ENCODE assay signal across 8 cellular contexts in genomic region chr17:1865252-1866037, GRCh38. TPM values are rescaled to one million over a fixed set of nuclear protein-coding genes. Genes with fewer than 3 reads are reported as not detected.
DNase-seq lines count a peak whose midpoint lies in the region; ATAC-seq and TF ChIP-seq lines count a peak whose summit lies in the region.

No MANE protein-coding gene starts in this region.

- POLR2A ChIA-PET in HEK293 (lab: Yijun Ruan, JAX): interaction anchor here (1.5 kb wide), 1 partner anchor 149 kb away, joined by 4 read pairs; no protein-coding TSS in a partner anchor

- H3K4me1 Mint-ChIP-seq in CD4-positive, CD25-positive, alpha-beta regulatory T cell: peaks cover 10 to 21% (median 15%) of the 10 kb centered on the region in 4 donors

- peaks cover 0 to 2% (median 0%) of the 10 kb centered on the region in 7 donors for H3K9me3 Mint-ChIP-seq in CD4-positive, CD25-positive, alpha-beta regulatory T cell

- no peak for TF ChIP-seq POLR2A in suprapubic skin (IDR thresholded peaks at IDR 0.05)

- ATAC-seq in CD4-positive, CD25-positive, alpha-beta regulatory T cell (ENCODE audit: low read depth in 2 of 2): peak; percentile 53 to 60
- no peak for ATAC-seq in GM21360 (IDR thresholded peaks at IDR 0.05; ENCODE audit: unreplicated experiment)
- ATAC-seq in HG02981 (IDR thresholded peaks at IDR 0.05; ENCODE audit: unreplicated experiment): no peak

- peaks cover 11% of the 10 kb centered on the region for H3K36me3 Mint-ChIP-seq in CD4-positive, CD25-positive, alpha-beta regulatory T cell

- in situ Hi-C loops in SK-MEL-5 (cut with HindIII; ENCODE audit: low pct_unique_long_range_greater_than_20kb, low sequenced_read_pairs): no loop called here
- in situ Hi-C loops in astrocyte of the spinal cord (cut with HindIII; ENCODE audit: low sequenced_read_pairs): no loop called here

- TF ChIP-seq CTCF in HEK293 (tag by site-specific recombination; IDR thresholded peaks at IDR 0.05): no peak; the same call in 1 of the 2 replicates
- TF ChIP-seq CTCF in astrocyte of the spinal cord (IDR thresholded peaks at IDR 0.05; ENCODE audit: low read depth, low read length): peak; percentile 63
- peak; percentile 50 to 57 for TF ChIP-seq CTCF in suprapubic skin (IDR thresholded peaks at IDR 0.05)

- 64% methylated on average over 16 of the region's 17 CpGs for WGBS in suprapubic skin

- no peak overlapping the region for H3K27ac Mint-ChIP-seq in CD4-positive, CD25-positive, alpha-beta regulatory T cell

- DNase-seq in CD4-positive, CD25-positive, alpha-beta regulatory T cell: peak; percentile 29 to 77 (median 64)
- peak; percentile 74 for DNase-seq in SK-MEL-5 (ENCODE audit: low read depth, low spot score)
- DNase-seq in astrocyte of the spinal cord (ENCODE audit: low read depth, low spot score): peak; percentile 14
- DNase-seq in left kidney (ENCODE audit: low read depth, low spot score): peak; percentile 15
- DNase-seq in suprapubic skin (ENCODE audit: low spot score in 2 of 2): no peak

- no peak overlapping the region for H3K4me3 ChIP-seq in CD4-positive, CD25-positive, alpha-beta regulatory T cell (ENCODE audit: low read depth, low read length)
- no peak overlapping the region for H3K4me3 ChIP-seq in HEK293 (ENCODE audit: low read depth, low read length)
- H3K4me3 ChIP-seq in astrocyte of the spinal cord (ENCODE audit: low read depth, low read length): no peak overlapping the region
- no peak overlapping the region for H3K4me3 ChIP-seq in suprapubic skin

- no peak overlapping the region for H3K27ac ChIP-seq in CD4-positive, CD25-positive, alpha-beta regulatory T cell (ENCODE audit: insufficient read depth, low read length, poor library complexity, severe bottlenecking)
- H3K27ac ChIP-seq in HEK293 (ENCODE audit: extremely low read depth, low read depth, low read length) (no peak overlapping the region), suprapubic skin (no peak overlapping the region)

- no peak overlapping the region for H3K4me3 Mint-ChIP-seq in CD4-positive, CD25-positive, alpha-beta regulatory T cell

- H3K36me3 ChIP-seq in CD4-positive, CD25-positive, alpha-beta regulatory T cell (ENCODE audit: control insufficient read depth, insufficient read depth, low read length): peaks cover 11% of the 10 kb centered on the region
- H3K36me3 ChIP-seq in HEK293 (ENCODE audit: control insufficient read depth in 2 of 2, insufficient read depth in 1 of 2, low read length in 2 of 2) (peaks cover 29 to 37% of the 10 kb centered on the region in 2 experiments), suprapubic skin (peaks cover 29% of the 10 kb centered on the region)

- H3K4me1 ChIP-seq in CD4-positive, CD25-positive, alpha-beta regulatory T cell (ENCODE audit: control insufficient read depth, insufficient read depth, low read length, poor library complexity, severe bottlenecking): peaks cover 9% of the 10 kb centered on the region
- H3K4me1 ChIP-seq in HEK293 (ENCODE audit: control insufficient read depth, insufficient read depth, low read length): no peaks in the 10 kb centered on the region
- no peaks in the 10 kb centered on the region for H3K4me1 ChIP-seq in suprapubic skin

- H3K27me3 Mint-ChIP-seq in CD4-positive, CD25-positive, alpha-beta regulatory T cell: no peaks in the 10 kb centered on the region

- no peaks in the 10 kb centered on the region for H3K9me3 ChIP-seq in CD4-positive, CD25-positive, alpha-beta regulatory T cell (ENCODE audit: control insufficient read depth in 2 of 2, low read length in 2 of 2)
- no peaks in the 10 kb centered on the region for H3K9me3 ChIP-seq in HEK293 (ENCODE audit: control insufficient read depth, insufficient read depth, low read depth, low read length)
- no peaks in the 10 kb centered on the region for H3K9me3 ChIP-seq in suprapubic skin

- no peak for TF ChIP-seq EP300 in suprapubic skin (IDR thresholded peaks at IDR 0.05)

- H3K27me3 ChIP-seq in CD4-positive, CD25-positive, alpha-beta regulatory T cell (ENCODE audit: control insufficient read depth, insufficient read depth, low read length): no peaks in the 10 kb centered on the region
- no peaks in the 10 kb centered on the region for H3K27me3 ChIP-seq in suprapubic skin

- CTCF ChIA-PET in HEK293 (lab: Yijun Ruan, JAX): interaction anchor here (0.7 to 3.0 kb wide), 27 partner anchors 9 to 196 kb away, joined by 3 to 25 read pairs (median 4); partner anchors contain the start of genes RPA1 and SMYD4

TF ChIP-seq in HEK293, 187 proteins besides CTCF, POLR2A, EP300 and RAD21:
- no peak for TF ChIP-seq ZNF19 (tag by site-specific recombination; IDR thresholded peaks at IDR 0.05; ENCODE audit: low read depth)
- 0 out of 2 replicates have a peak, but pooled peaks have one; percentile 14 for TF ChIP-seq EGR2 (tag by site-specific recombination; IDR thresholded peaks at IDR 0.05; ENCODE audit: low read depth)
- TF ChIP-seq ZFHX2 (tag by site-specific recombination; conservative IDR thresholded peaks at IDR 0.05): 0 out of 2 replicates have a peak, but pooled peaks have one; percentile 9
- peak; percentile 31; the same call in 1 of the 2 replicates for TF ChIP-seq ZNF654 (tag by site-specific recombination; IDR thresholded peaks at IDR 0.05; ENCODE audit: low read depth)
- TF ChIP-seq HOXD13 (CRISPR knock-in tag; IDR thresholded peaks at IDR 0.05; ENCODE audit: borderline replicate concordance): no peak

RNA-seq across cellular contexts. Expression of gene RPA1, which starts 35.6 kb away (rescaled TPM):
- total RNA-seq in CD4-positive, CD25-positive, alpha-beta regulatory T cell: 66.3 TPM
- 10 to 100 TPM; 69.7 to 94.5 (median 81.7) TPM for polyA plus RNA-seq in CD4-positive, CD25-positive, alpha-beta regulatory T cell
- total RNA-seq in SK-MEL-5 (2014; rRNA removed; shearing (Covaris generic)): 18.9 and 31.4 TPM in 2 replicates
- polyA plus RNA-seq in SK-MEL-5 (2015; cell fraction: cytosol; rRNA removed): 52.3 and 54.2 TPM in 2 replicates
- 47.9 and 59.0 TPM in 2 replicates for polyA plus RNA-seq in SK-MEL-5 (2015; cell fraction: nucleus; rRNA removed)
- 10 to 100 TPM; 27.6 to 58.2 (median 36.7) TPM for total RNA-seq in suprapubic skin

RNA-seq across cellular contexts. Expression of gene SMYD4, which starts 35.7 kb away (rescaled TPM):
- total RNA-seq in CD4-positive, CD25-positive, alpha-beta regulatory T cell: 25.8 TPM
- 10 to 100 TPM in 3 of 4 donors, 1 to 10 TPM in 1; 7.2 to 12.5 (median 12.2) TPM for polyA plus RNA-seq in CD4-positive, CD25-positive, alpha-beta regulatory T cell
- total RNA-seq in SK-MEL-5 (2014; rRNA removed; shearing (Covaris generic)): 10.0 and 12.0 TPM in 2 replicates
- 9.7 and 11.6 TPM in 2 replicates for polyA plus RNA-seq in SK-MEL-5 (2015; cell fraction: cytosol; rRNA removed)
- 13.4 and 17.3 TPM in 2 replicates for polyA plus RNA-seq in SK-MEL-5 (2015; cell fraction: nucleus; rRNA removed)
- total RNA-seq in suprapubic skin: 10 to 100 TPM in 2 of 4 donors, 1 to 10 TPM in 2; 6.4 to 31.7 (median 14.3) TPM

Comparison
In these comparisons a context has a peak if more than half of its experiments do, and no peak if none do; other contexts are left out.
1. ATAC-seq: peak in CD4-positive, CD25-positive, alpha-beta regulatory T cell (2 of 2); none in GM21360 (single experiment) and HG02981 (single experiment).
2. DNase-seq: peak in CD4-positive, CD25-positive, alpha-beta regulatory T cell (3 of 3), SK-MEL-5 (single experiment), astrocyte of the spinal cord (single experiment) and left kidney (single experiment); none in suprapubic skin (0 of 2).